ENCODE assay signal across 8 cellular contexts in genomic region chr16:1991588-1992474, GRCh38. TPM values are rescaled to one million over a fixed set of nuclear protein-coding genes. Genes with fewer than 3 reads are reported as not detected.
DNase-seq lines count a peak whose midpoint lies in the region; ATAC-seq and TF ChIP-seq lines count a peak whose summit lies in the region.

No MANE protein-coding gene starts in this region.

- ATAC-seq in GM19328 (IDR thresholded peaks at IDR 0.05; ENCODE audit: unreplicated experiment) = no peak

- peak overlapping the region; percentile 26 for H3K4me3 ChIP-seq in epithelial cell of proximal tubule (ENCODE audit: low read depth, low read length)
- H3K4me3 ChIP-seq in mononuclear cell (ENCODE audit: low read length) = peak overlapping the region; percentile 15

- DNase-seq in ELR (ENCODE audit: low read depth) (peak; percentile 78), HCEC 1CT (peak; percentile 50), NCI-H526 treated with DMSO at 0.1 percent for 48 hours (lab: John Stamatoyannopoulos, UW) (peak; percentile 78), epithelial cell of proximal tubule (ENCODE audit: low read depth) (no peak)
- peak; percentile 98 for DNase-seq in activated T-cell treated with anti-CD3 and anti-CD28 coated beads, Interleukin-2, amount 50 U/mL, for 1 hour
- peak; percentile 93 to 94 for DNase-seq in stimulated activated CD8-positive, alpha-beta memory T cell treated with anti-CD3 and anti-CD28 coated beads, Interleukin-15, amount 100 ng/mL, for 48 hours (ENCODE audit: low read depth in 2 of 2)

- TF ChIP-seq CTCF in epithelial cell of proximal tubule (conservative IDR thresholded peaks at IDR 0.05; ENCODE audit: low read depth, low read length) = no peak

- H3K9me3 ChIP-seq in mononuclear cell (ENCODE audit: low read depth, low read length) = no peaks in the 10 kb centered on the region

- H3K27me3 ChIP-seq in mononuclear cell (ENCODE audit: insufficient read depth, low read length) = peaks cover 23% of the 10 kb centered on the region

- H3K4me1 ChIP-seq in mononuclear cell (ENCODE audit: insufficient read depth, low read length) = peaks cover 21% of the 10 kb centered on the region

RNA-seq across cellular contexts. Expression of gene SYNGR3, which starts 2.1 kb away (rescaled TPM):
- total RNA-seq in epithelial cell of proximal tubule = 8.5 and 22.0 TPM in 2 replicates
- 2.9 TPM for total RNA-seq in mononuclear cell

RNA-seq across cellular contexts. Expression of gene GFER, which starts 7.8 kb away (rescaled TPM):
- total RNA-seq in epithelial cell of proximal tubule = 21.5 and 36.3 TPM in 2 replicates
- total RNA-seq in mononuclear cell = 9.0 TPM

RNA-seq across cellular contexts. Expression of gene NOXO1, which starts 10.6 kb away (rescaled TPM):
- total RNA-seq in epithelial cell of proximal tubule (0.94 and 1.2 TPM in 2 replicates), mononuclear cell (not detected)

RNA-seq across cellular contexts. Expression of gene ZNF598, which starts 17.8 kb away (rescaled TPM):
- total RNA-seq in epithelial cell of proximal tubule = 48.8 and 66.9 TPM in 2 replicates
- total RNA-seq in mononuclear cell = 18.6 TPM

RNA-seq across cellular contexts. Expression of gene TBL3, which starts 20.0 kb away (rescaled TPM):
- total RNA-seq in epithelial cell of proximal tubule (108 and 127 TPM in 2 replicates), mononuclear cell (6.4 TPM)
